11 cellular contexts compared by ENCODE assay signal in genomic region chr10:47403401-47404318, GRCh38. TPM values are rescaled to one million over a fixed set of nuclear protein-coding genes. Genes with fewer than 3 reads are reported as not detected.
A peak's percentile ranks its signal among the peaks of the same experiment; 100 is the strongest.
DNase-seq lines count a peak whose midpoint lies in the region; ATAC-seq and TF ChIP-seq lines count a peak whose summit lies in the region.
"Had no signal": no experiment of that assay in that cellular context is flagged by ENCODE, and none has a peak within 500 bp of the region (broad histone marks: within the 10 kb centered on the region; RNA-seq: fewer than 3 reads in every experiment).

No MANE protein-coding gene starts in this region.

- no peaks in the 10 kb centered on the region for H4K20me1 ChIP-seq in OCI-LY1 (ENCODE audit: insufficient read depth, low read length)

- no peaks in the 10 kb centered on the region for H3F3A ChIP-seq in OCI-LY1 (ENCODE audit: insufficient read depth, low read length)

- no peaks in the 10 kb centered on the region for H3K9me2 ChIP-seq in OCI-LY1 (ENCODE audit: low read depth, low read length)

- TF ChIP-seq POLR2A in esophagus squamous epithelium (IDR thresholded peaks at IDR 0.05): no peak

- H3K36me3 Mint-ChIP-seq in CD8-positive, alpha-beta T cell: no peaks in the 10 kb centered on the region

- POLR2A ChIA-PET in CD8-positive, alpha-beta T cell (lab: Charles Lee): no interaction called here

- peaks cover under 1% of the 10 kb centered on the region for H3K27me3 Mint-ChIP-seq in CD8-positive, alpha-beta T cell (ENCODE audit: low read depth)

- H3K4me1 Mint-ChIP-seq in CD8-positive, alpha-beta T cell (ENCODE audit: low read depth): no peaks in the 10 kb centered on the region

- CTCF ChIA-PET in CD8-positive, alpha-beta T cell (lab: Charles Lee): no interaction called here

- 66 to 72% methylated on average over 3 of the region's 7 CpGs for WGBS in esophagus squamous epithelium, 2 donors

- TF ChIP-seq CTCF in GM12872 (IDR thresholded peaks at IDR 0.05; ENCODE audit: insufficient read depth, low read depth, low read length) (peak; percentile 22; the same call in 1 of the 3 replicates), OCI-LY1 (IDR thresholded peaks at IDR 0.05; ENCODE audit: low read length) (peak; percentile 17; the same call in 1 of the 2 replicates), esophagus squamous epithelium (IDR thresholded peaks at IDR 0.05) (peak in 1 of 6 experiments; percentile 22)
- no peak for TF ChIP-seq CTCF in CD8-positive, alpha-beta T cell (IDR thresholded peaks at IDR 0.05)

- ATAC-seq in CD8-positive, alpha-beta T cell: no peak
- no peak for ATAC-seq in HG03354 (IDR thresholded peaks at IDR 0.05; ENCODE audit: poor library complexity, severe bottlenecking, unreplicated experiment)

- no peak overlapping the region for H3K4me3 Mint-ChIP-seq in CD8-positive, alpha-beta T cell

- H3K27me3 ChIP-seq in OCI-LY1 (ENCODE audit: insufficient read depth, low read length): no peaks in the 10 kb centered on the region
- no peaks in the 10 kb centered on the region for H3K27me3 ChIP-seq in esophagus squamous epithelium
- no peaks in the 10 kb centered on the region for H3K27me3 ChIP-seq in rectal smooth muscle tissue (ENCODE audit: control insufficient read depth, insufficient read depth, low read length)
- no peaks in the 10 kb centered on the region for H3K27me3 ChIP-seq in CD8-positive, alpha-beta T cell (ENCODE audit: insufficient read depth, low read length)
- H3K27me3 ChIP-seq: pancreas had no signal

- H3K27ac ChIP-seq in OCI-LY1 (ENCODE audit: low read depth, low read length, poor library complexity, severe bottlenecking): no peak overlapping the region
- H3K27ac ChIP-seq in esophagus squamous epithelium: peak overlapping the region; percentile 16 to 76 (median 41)
- no peak overlapping the region for H3K27ac ChIP-seq in rectal smooth muscle tissue (ENCODE audit: low read depth, low read length)
- H3K27ac ChIP-seq in CD8-positive, alpha-beta T cell (ENCODE audit: low read depth, low read length): no peak overlapping the region
- H3K27ac ChIP-seq: pancreas had no signal

- no peaks in the 10 kb centered on the region for H3K9me3 Mint-ChIP-seq in CD8-positive, alpha-beta T cell

- DNase-seq in esophagus squamous epithelium (lab: John Stamatoyannopoulos, UW) (no peak), NCI-H1436 (lab: John Stamatoyannopoulos, UW) (no peak)
- no peak for DNase-seq in CD8-positive, alpha-beta T cell
- DNase-seq: central memory CD4-positive, alpha-beta T cell; SHP77 had no signal

- no peaks in the 10 kb centered on the region for H3K79me2 ChIP-seq in OCI-LY1 (ENCODE audit: insufficient read depth, low read length)

- H3K4me1 ChIP-seq in OCI-LY1 (ENCODE audit: insufficient read depth, low read length, severe bottlenecking): no peaks in the 10 kb centered on the region
- peaks cover 29 to 53% (median 43%) of the 10 kb centered on the region in 3 donors for H3K4me1 ChIP-seq in esophagus squamous epithelium
- peaks cover 12% of the 10 kb centered on the region for H3K4me1 ChIP-seq in rectal smooth muscle tissue (ENCODE audit: control insufficient read depth, insufficient read depth, low read length)
- H3K4me1 ChIP-seq in CD8-positive, alpha-beta T cell (ENCODE audit: insufficient read depth, low read length): no peaks in the 10 kb centered on the region
- H3K4me1 ChIP-seq: pancreas had no signal

- no peak overlapping the region for H3K4me2 ChIP-seq in OCI-LY1 (ENCODE audit: low read length)

- intact Hi-C loops in esophagus squamous epithelium (cut with DNase I): no loop called here
- intact Hi-C loops in CD8-positive, alpha-beta T cell (cut with DNase I, micrococcal nuclease): no loop called here

- H3K9ac ChIP-seq in OCI-LY1 (ENCODE audit: low read length): no peak overlapping the region
- H3K9ac ChIP-seq in rectal smooth muscle tissue (ENCODE audit: low read length): peak overlapping the region; percentile 27

- no peak overlapping the region for H3K27ac Mint-ChIP-seq in CD8-positive, alpha-beta T cell

- H3K4me3 ChIP-seq in OCI-LY1 (ENCODE audit: low read depth, low read length, poor library complexity, severe bottlenecking) (no peak overlapping the region), esophagus squamous epithelium (no peak overlapping the region), rectal smooth muscle tissue (ENCODE audit: low read length) (no peak overlapping the region)
- H3K4me3 ChIP-seq in CD8-positive, alpha-beta T cell (ENCODE audit: low read depth, low read length): no peak overlapping the region
- H3K4me3 ChIP-seq: pancreas had no signal

- H3K36me3 ChIP-seq in OCI-LY1 (ENCODE audit: insufficient read depth, low read length): no peaks in the 10 kb centered on the region
- no peaks in the 10 kb centered on the region for H3K36me3 ChIP-seq in esophagus squamous epithelium
- H3K36me3 ChIP-seq in rectal smooth muscle tissue (ENCODE audit: control insufficient read depth, insufficient read depth, low read length): no peaks in the 10 kb centered on the region
- no peaks in the 10 kb centered on the region for H3K36me3 ChIP-seq in CD8-positive, alpha-beta T cell (ENCODE audit: insufficient read depth, low read length)
- H3K36me3 ChIP-seq: pancreas had no signal

- H3K9me3 ChIP-seq in OCI-LY1 (ENCODE audit: low read length) (no peaks in the 10 kb centered on the region), esophagus squamous epithelium (no peaks in the 10 kb centered on the region)
- no peaks in the 10 kb centered on the region for H3K9me3 ChIP-seq in CD8-positive, alpha-beta T cell (ENCODE audit: low read length)
- H3K9me3 ChIP-seq: pancreas had no signal

- no peak overlapping the region for H2AFZ ChIP-seq in OCI-LY1 (ENCODE audit: low read length)

RNA-seq across cellular contexts. Expression of gene ZNF488, which starts 19.6 kb away (rescaled TPM):
- 1 to 10 TPM in 1 of 4 donors, under 1 TPM in 3; 0.29 to 1.4 (median 0.73) TPM for total RNA-seq in esophagus squamous epithelium
- not detected for total RNA-seq in CD8-positive, alpha-beta T cell

RNA-seq across cellular contexts. Expression of gene RBP3, which starts 55.5 kb away (rescaled TPM):
- not detected for total RNA-seq in esophagus squamous epithelium
- not detected for total RNA-seq in CD8-positive, alpha-beta T cell
- total RNA-seq: activated CD8-positive, alpha-beta memory T cell treated with anti-CD3 and anti-CD28 coated beads for 36 hours; pancreas had no signal

Comparison
In these comparisons a context has a peak if more than half of its experiments do, and no peak if none do; other contexts are left out.
1. H3K27ac ChIP-seq: peak in esophagus squamous epithelium (4 of 4); none in OCI-LY1 (single experiment), rectal smooth muscle tissue (single experiment) and CD8-positive, alpha-beta T cell (single experiment).